9 cellular contexts compared by ENCODE assay signal in genomic region chr12:1692221-1692620, GRCh38. TPM values are rescaled to one million over a fixed set of nuclear protein-coding genes. Genes with fewer than 3 reads are reported as not detected.
DNase-seq lines count a peak whose midpoint lies in the region; ATAC-seq and TF ChIP-seq lines count a peak whose summit lies in the region.
"Had no signal": no experiment of that assay in that cellular context is flagged by ENCODE, and none has a peak within 500 bp of the region (broad histone marks: within the 10 kb centered on the region; RNA-seq: fewer than 3 reads in every experiment).

No MANE protein-coding gene starts in this region.

- peak overlapping the region; percentile 94 for H3K9ac ChIP-seq in PC-3 (ENCODE audit: low read length)

- peaks cover 68% of the 10 kb centered on the region for H3K79me2 ChIP-seq in PC-3 (ENCODE audit: low read length)

- H3K4me1 ChIP-seq in PC-3 (ENCODE audit: insufficient read depth, low read length) = peaks cover 18% of the 10 kb centered on the region

- H2AFZ ChIP-seq in PC-3 (ENCODE audit: low read length) = no peak overlapping the region

- intact Hi-C loops in PC-3 (cut with micrococcal nuclease) = no loop called here
- intact Hi-C loops in sciatic nerve (cut with DNase I) = no loop called here

- TF ChIP-seq CTCF in GM12875 (IDR thresholded peaks at IDR 0.05; ENCODE audit: borderline replicate concordance, insufficient read depth, low read depth, low read length) = no peak
- no peak for TF ChIP-seq CTCF in PC-3 (conservative IDR thresholded peaks at IDR 0.05; ENCODE audit: low read depth, low read length)
- TF ChIP-seq CTCF in retinal pigment epithelial cell (conservative IDR thresholded peaks at IDR 0.05; ENCODE audit: low read depth, low read length) = no peak

- no peak for DNase-seq in PC-3
- peak; percentile 53 to 59 for DNase-seq in erythroblast (lab: John Stamatoyannopoulos, UW)
- DNase-seq in retinal pigment epithelial cell (ENCODE audit: low read depth) = no peak
- DNase-seq in effector CD4-positive, alpha-beta T cell = no peak
- no peak for DNase-seq in sciatic nerve (ENCODE audit: low spot score)

- H4K20me1 ChIP-seq in PC-3 (ENCODE audit: low read length) = peaks cover 36% of the 10 kb centered on the region

- CTCF ChIA-PET in PC-3 (lab: Charles Lee) = no interaction called here

- no peak overlapping the region for H3K27ac ChIP-seq in PC-3 (ENCODE audit: low read length)

- TSS peak; percentile 53 for BruUV-seq in PC-3 (replicated peaks; lab: Mats Ljungman, UMichigan)

- H3K4me2 ChIP-seq in PC-3 (ENCODE audit: low read length) = peak overlapping the region; percentile 91

- H3F3A ChIP-seq in PC-3 (ENCODE audit: low read length, unreplicated experiment) = no peaks in the 10 kb centered on the region

- H3K9me3 ChIP-seq in PC-3 (ENCODE audit: low read length) = no peaks in the 10 kb centered on the region
- H3K9me3 ChIP-seq: SJSA1 had no signal

- no peaks in the 10 kb centered on the region for H3K27me3 ChIP-seq in PC-3 (ENCODE audit: low read length)
- H3K27me3 ChIP-seq: SJSA1 had no signal

- no peaks in the 10 kb centered on the region for H3K9me2 ChIP-seq in PC-3 (replicated peaks; ENCODE audit: low read length)

- 0 out of 2 replicates have a peak, but pooled peaks cover 6% of the 10 kb centered on the region for H3K36me3 ChIP-seq in PC-3 (ENCODE audit: low read depth, low read length)

- POLR2A ChIA-PET in PC-3 (lab: Charles Lee; ENCODE audit: unreplicated experiment) = no interaction called here

- H3K4me3 ChIP-seq in GM12875 (ENCODE audit: low read depth, low read length) = peak overlapping the region; percentile 99
- peak overlapping the region; percentile 99 for H3K4me3 ChIP-seq in PC-3 (ENCODE audit: low read length)
- H3K4me3 ChIP-seq in retinal pigment epithelial cell (ENCODE audit: low read length) = peak overlapping the region; percentile 83

- ATAC-seq in PC-3 (no peak), GM18502 (IDR thresholded peaks at IDR 0.05; ENCODE audit: poor library complexity, unreplicated experiment) (no peak), sciatic nerve (no peak), GM19328 (IDR thresholded peaks at IDR 0.05; ENCODE audit: unreplicated experiment) (no peak)

- TF ChIP-seq POLR2A in erythroblast (IDR thresholded peaks at IDR 0.05; ENCODE audit: low read length) = no peak

RNA-seq across cellular contexts. Expression of gene ADIPOR2, which starts 1.4 kb away (rescaled TPM):
- total RNA-seq in PC-3 (2014; rRNA removed) = 26.5 and 37.2 TPM in 2 replicates
- total RNA-seq in sciatic nerve = 79.3 TPM

Comparison
In these comparisons a context has a peak if more than half of its experiments do, and no peak if none do; other contexts are left out.
1. DNase-seq: peak in erythroblast (2 of 2); none in PC-3 (single experiment), retinal pigment epithelial cell (single experiment), effector CD4-positive, alpha-beta T cell (single experiment) and sciatic nerve (single experiment).
2. Peak in every context shown above with its lines, with median percentiles within 50 percentile points of each other: H3K4me3 ChIP-seq.